1 cellular context compared by ENCODE assay signal in genomic region chr3:174202561-174202960, GRCh38.
TF ChIP-seq lines count a peak whose summit lies in the region.

No MANE protein-coding gene starts in this region.

TF ChIP-seq in IMR-90, 13 proteins besides CTCF, POLR2A, EP300 and RAD21 (continued from another document):
- TF ChIP-seq BHLHE40 (IDR thresholded peaks at IDR 0.05; ENCODE audit: low read depth, low read length), result no peak
- TF ChIP-seq RCOR1 (IDR thresholded peaks at IDR 0.05; ENCODE audit: insufficient replicate concordance, low read length), result no peak
- TF ChIP-seq MAZ (IDR thresholded peaks at IDR 0.05; ENCODE audit: borderline replicate concordance, low read depth, low read length), result no peak
